12 cellular contexts compared by ENCODE assay signal in genomic region chr12:718756-719138, GRCh38. TPM values are rescaled to one million over a fixed set of nuclear protein-coding genes. Genes with fewer than 3 reads are reported as not detected.
DNase-seq lines count a peak whose midpoint lies in the region; ATAC-seq and TF ChIP-seq lines count a peak whose summit lies in the region.
"Had no signal": no experiment of that assay in that cellular context is flagged by ENCODE, and none has a peak within 500 bp of the region (broad histone marks: within the 10 kb centered on the region; RNA-seq: fewer than 3 reads in every experiment).

No MANE protein-coding gene starts in this region.

- H3K4me1 Mint-ChIP-seq in activated T-helper 17 cell treated with anti-CD3 and anti-CD28 coated beads, Interleukin-2, amount 50 U/mL, for 72 hours = peaks cover 45% of the 10 kb centered on the region

- ATAC-seq in Right ventricle myocardium superior (ENCODE audit: poor library complexity) (no peak), GM21737 (IDR thresholded peaks at IDR 0.05; ENCODE audit: unreplicated experiment) (no peak), HG03196 (IDR thresholded peaks at IDR 0.05; ENCODE audit: unreplicated experiment) (no peak)
- ATAC-seq in activated T-helper 17 cell treated with anti-CD3 and anti-CD28 coated beads, Interleukin-2, amount 50 U/mL, for 72 hours (replicated peaks) = no peak

- TF ChIP-seq POLR2A in tibial nerve (IDR thresholded peaks at IDR 0.05) = no peak

- H3K9ac ChIP-seq in mucosa of stomach (ENCODE audit: low read length) = peak overlapping the region; percentile 29

- H3K9me3 ChIP-seq in cardiac muscle cell (ENCODE audit: low read depth) (no peaks in the 10 kb centered on the region), mucosa of stomach (ENCODE audit: control insufficient read depth, low read length) (no peaks in the 10 kb centered on the region), tibial nerve (no peaks in the 10 kb centered on the region)
- H3K9me3 ChIP-seq: sigmoid colon had no signal

- no peaks in the 10 kb centered on the region for H3K27me3 Mint-ChIP-seq in activated T-helper 17 cell treated with anti-CD3 and anti-CD28 coated beads, Interleukin-2, amount 50 U/mL, for 72 hours

- peak overlapping the region; percentile 66 for H3K4me3 Mint-ChIP-seq in activated T-helper 17 cell treated with anti-CD3 and anti-CD28 coated beads, Interleukin-2, amount 50 U/mL, for 72 hours

- H3K27ac Mint-ChIP-seq in activated T-helper 17 cell treated with anti-CD3 and anti-CD28 coated beads, Interleukin-2, amount 50 U/mL, for 72 hours = peak overlapping the region; percentile 53

- H3K27ac ChIP-seq in cardiac muscle cell = peak overlapping the region; percentile 97
- peak overlapping the region in 3 of 4 donors; percentile 37 to 60 (median 45) for H3K27ac ChIP-seq in tibial nerve

- TF ChIP-seq CTCF in cardiac muscle cell (IDR thresholded peaks at IDR 0.05; ENCODE audit: low read depth, low read length) (no peak), tibial nerve (IDR thresholded peaks at IDR 0.05) (no peak)

- intact Hi-C loops in Right ventricle myocardium superior (cut with DNase I) = loop anchor here (5.0 to 10.0 kb wide), 2 partner anchors 126 to 144 kb away; no protein-coding TSS in a partner anchor

- no peak for TF ChIP-seq EP300 in tibial nerve (IDR thresholded peaks at IDR 0.05)

- no peaks in the 10 kb centered on the region for H3K36me3 Mint-ChIP-seq in activated T-helper 17 cell treated with anti-CD3 and anti-CD28 coated beads, Interleukin-2, amount 50 U/mL, for 72 hours (ENCODE audit: low read depth)

- no peaks in the 10 kb centered on the region for H3K9me3 Mint-ChIP-seq in activated T-helper 17 cell treated with anti-CD3 and anti-CD28 coated beads, Interleukin-2, amount 50 U/mL, for 72 hours

- H3K4me1 ChIP-seq in cardiac muscle cell (ENCODE audit: low read depth) (peaks cover 42% of the 10 kb centered on the region), mucosa of stomach (ENCODE audit: control insufficient read depth, insufficient read depth, low read length) (peaks cover 14% of the 10 kb centered on the region), tibial nerve (no peaks in the 10 kb centered on the region)

- H3K36me3 ChIP-seq in cardiac muscle cell (no peaks in the 10 kb centered on the region), mucosa of stomach (ENCODE audit: control insufficient read depth, insufficient read depth, low read length) (no peaks in the 10 kb centered on the region), tibial nerve (no peaks in the 10 kb centered on the region)
- H3K36me3 ChIP-seq: sigmoid colon had no signal

- DNase-seq in cardiac muscle cell (ENCODE audit: low read depth in 1 of 2, low spot score in 1 of 2) (no peak), Right ventricle myocardium superior (no peak), tibial nerve (ENCODE audit: low spot score in 2 of 2) (no peak), GM19238 (ENCODE audit: insufficient read length, low spot score) (no peak)
- DNase-seq: activated gamma-delta T cell; effector CD8-positive, alpha-beta T cell; NCI-H2029; sigmoid colon had no signal

- H3K4me3 ChIP-seq in cardiac muscle cell (no peak overlapping the region), mucosa of stomach (ENCODE audit: low read length) (no peak overlapping the region), tibial nerve (no peak overlapping the region)
- H3K4me3 ChIP-seq: sigmoid colon had no signal

- 78 to 85% methylated on average over 5 of the region's 5 CpGs for WGBS in tibial nerve, 2 donors

- no peaks in the 10 kb centered on the region for H3K27me3 ChIP-seq in cardiac muscle cell
- H3K27me3 ChIP-seq in mucosa of stomach (ENCODE audit: control insufficient read depth, insufficient read depth, low read length) = no peaks in the 10 kb centered on the region
- no peaks in the 10 kb centered on the region for H3K27me3 ChIP-seq in tibial nerve
- H3K27me3 ChIP-seq: sigmoid colon had no signal

RNA-seq across cellular contexts. Expression of gene WNK1, which starts 33.6 kb away (rescaled TPM):
- total RNA-seq in cardiac muscle cell (74.0 and 145 TPM in 2 replicates), Right ventricle myocardium superior (294 TPM), tibial nerve (100 to 1,000 TPM; 153 to 220 (median 178) TPM)
- polyA plus RNA-seq in cardiac muscle cell = 110 and 150 TPM in 2 replicates
- total RNA-seq in activated T-helper 17 cell treated with anti-CD3 and anti-CD28 coated beads, Interleukin-2, amount 50 U/mL, for 72 hours = 100 to 1,000 TPM; 150 to 252 TPM

RNA-seq across cellular contexts. Expression of gene NINJ2, which starts 55.5 kb away (rescaled TPM):
- total RNA-seq in cardiac muscle cell = 1.4 TPM in 1 of 2 replicates, not detected in the other
- polyA plus RNA-seq in cardiac muscle cell = 2.3 and 3.5 TPM in 2 replicates
- total RNA-seq in Right ventricle myocardium superior = 12.6 TPM
- total RNA-seq in activated T-helper 17 cell treated with anti-CD3 and anti-CD28 coated beads, Interleukin-2, amount 50 U/mL, for 72 hours = 10 to 100 TPM in 1 of 2 donors, 1 to 10 TPM in 1; 9.2 to 19.9 TPM
- 10 to 100 TPM in 2 of 4 donors, 1 to 10 TPM in 2; 8.4 to 17.7 (median 12.6) TPM for total RNA-seq in tibial nerve
